ENCODE assay signal across 1 cellular context in the genomic region with DNA sequence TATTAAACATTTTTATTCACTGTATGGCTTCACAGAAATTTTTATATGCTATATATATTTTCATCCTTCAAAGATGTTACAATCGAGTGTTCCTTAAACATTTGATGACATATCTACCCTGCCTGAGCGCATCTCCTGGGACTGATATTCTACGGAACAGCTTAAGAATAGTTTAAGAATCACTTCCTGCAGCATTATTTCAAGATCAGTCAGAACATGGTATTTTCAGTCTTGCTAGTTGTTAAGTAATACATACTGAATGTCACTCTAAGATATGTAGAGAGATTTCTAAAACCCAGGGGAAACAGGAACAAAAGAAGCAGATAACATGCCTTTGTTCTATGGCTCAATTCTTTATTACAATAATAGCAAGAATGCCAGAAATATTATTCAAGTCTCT.
TF ChIP-seq lines count a peak whose summit lies in the region.

No MANE protein-coding gene starts in this region.

TF ChIP-seq in endothelial cell of umbilical vein, 7 proteins besides CTCF, POLR2A, EP300 and RAD21 (continued from another document):
- no peak for TF ChIP-seq MAX (IDR thresholded peaks at IDR 0.05; ENCODE audit: insufficient read depth, insufficient read length)
- no peak for TF ChIP-seq FOS (IDR thresholded peaks at IDR 0.05; ENCODE audit: borderline replicate concordance, insufficient read depth, low read length)
- TF ChIP-seq JUN (IDR thresholded peaks at IDR 0.05; ENCODE audit: borderline replicate concordance, insufficient read depth, insufficient read length, low read depth): peak; percentile 51
- no peak for TF ChIP-seq MYC (IDR thresholded peaks at IDR 0.05; ENCODE audit: low read depth, low read length)
